9 cellular contexts compared by ENCODE assay signal in genomic region chr11:45339754-45340519, GRCh38. TPM values are rescaled to one million over a fixed set of nuclear protein-coding genes. Genes with fewer than 3 reads are reported as not detected.
DNase-seq lines count a peak whose midpoint lies in the region; ATAC-seq and FAIRE-seq lines count a peak whose summit lies in the region.
"Had no signal": no experiment of that assay in that cellular context is flagged by ENCODE, and none has a peak within 500 bp of the region (broad histone marks: within the 10 kb centered on the region; RNA-seq: fewer than 3 reads in every experiment).

No MANE protein-coding gene starts in this region.

- H3K9me3 ChIP-seq in BLaER1, result no peaks in the 10 kb centered on the region

- FAIRE-seq in GM19239 (lab: Jason Lieb, UNC), result peak; percentile 91
- FAIRE-seq: colon had no signal

- DNase-seq in GM19239 (ENCODE audit: insufficient read length, low spot score) (peak; percentile 81), NCI-H460 (ENCODE audit: extremely low read depth, low read depth) (peak; percentile 84), cerebellum (ENCODE audit: low spot score) (peak; percentile 85), left colon (peak; percentile 92 to 97)
- DNase-seq in activated CD4-positive, alpha-beta T cell treated with anti-CD3 and anti-CD28 coated beads for 24 hours (ENCODE audit: low read depth in 2 of 2), result peak; percentile 93 to 94
- DNase-seq in stimulated activated CD4-positive, alpha-beta T cell treated with anti-CD3 and anti-CD28 coated beads, Interleukin-2, amount 100 ng/mL, for 24 hours, result peak; percentile 97 to 98

- ATAC-seq in HG03378 (IDR thresholded peaks at IDR 0.05; ENCODE audit: unreplicated experiment) (peak; percentile 79), left colon (peak; percentile 99)

- H3K4me3 ChIP-seq in BLaER1, result no peak overlapping the region

- peaks cover 12% of the 10 kb centered on the region; the same call in 1 of the 2 replicates for H3K4me1 ChIP-seq in BLaER1

- no peak overlapping the region for H3K9ac ChIP-seq in BLaER1

- peak overlapping the region; percentile 51 for H3K4me2 ChIP-seq in BLaER1

- intact Hi-C loops in left colon (cut with DNase I, micrococcal nuclease), result loop anchor here in 1 of 2 donors (5.0 to 10.0 kb wide), 2 partner anchors 395 to 432 kb away; no protein-coding TSS in a partner anchor

- H3K27ac ChIP-seq in BLaER1, result no peak overlapping the region

- no peaks in the 10 kb centered on the region for H3K27me3 ChIP-seq in BLaER1

- H4K20me1 ChIP-seq in BLaER1, result no peaks in the 10 kb centered on the region

- no peaks in the 10 kb centered on the region for H3K36me3 ChIP-seq in BLaER1

RNA-seq across cellular contexts. Expression of gene SYT13, which starts 53.8 kb away (rescaled TPM):
- not detected in 2 replicates for total RNA-seq in NCI-H460 (2014; rRNA removed; shearing (Covaris generic))
- polyA plus RNA-seq in NCI-H460 (2014; cell fraction: nucleus; rRNA removed), result not detected in 2 replicates
- 62.3 TPM for total RNA-seq in cerebellum
- total RNA-seq in left colon, result 10 to 100 TPM; 22.4 to 23.0 TPM

Comparison
In these comparisons a context has a peak if more than half of its experiments do, and no peak if none do; other contexts are left out.
1. RNA of gene SYT13, which starts 53.8 kb away (total RNA-seq): 62.3 TPM in cerebellum (single experiment) and 22.4 to 23.0 TPM in left colon; not detected in NCI-H460; every median in the first group is over 10 times any median in the second.
2. Peak in every context shown above with its lines, with median percentiles within 50 percentile points of each other: DNase-seq.